In the genomic region with DNA sequence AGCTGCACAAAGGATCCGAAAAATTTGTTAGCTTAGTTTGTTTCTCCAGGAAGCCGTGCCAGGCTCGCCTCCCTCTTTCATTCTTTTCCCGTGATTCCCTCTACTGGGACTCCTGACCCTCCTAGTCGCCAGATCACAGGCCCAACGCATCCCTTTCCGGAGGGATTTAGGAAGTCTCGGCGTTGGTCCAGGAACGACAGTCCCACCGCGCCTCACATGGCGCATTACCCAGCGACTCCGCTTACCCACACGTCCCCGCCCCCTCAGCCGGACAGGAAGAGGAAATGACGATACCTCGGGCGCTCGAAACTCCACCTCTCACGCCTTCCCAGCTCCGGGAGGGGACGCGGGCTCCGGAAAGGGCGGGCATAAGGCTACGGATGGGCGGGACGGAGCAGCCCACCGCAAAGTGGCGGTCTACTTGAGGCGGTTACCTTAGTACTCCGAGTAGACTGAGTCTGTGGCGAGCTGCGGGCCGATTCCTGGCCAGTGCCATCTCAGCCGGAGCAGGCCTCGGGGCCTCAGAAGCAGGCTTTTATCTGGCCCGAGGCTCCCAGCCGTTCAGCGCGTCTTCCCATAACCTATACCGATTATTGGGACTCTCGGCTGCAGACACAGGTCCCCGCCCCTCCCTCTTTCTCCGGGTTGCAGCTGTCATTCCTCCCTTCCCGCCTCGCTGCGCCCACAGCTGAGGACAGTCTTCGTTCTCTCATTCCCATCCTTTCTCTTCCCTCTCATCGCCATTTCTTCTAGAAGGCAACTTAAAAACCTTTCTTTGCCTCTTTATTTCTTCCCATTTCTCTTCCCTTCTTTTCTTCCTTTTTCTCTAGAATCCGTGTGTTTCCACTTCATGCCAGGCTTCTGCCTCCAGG, we compare ENCODE assay signal across 8 cellular contexts. TPM values are rescaled to one million over a fixed set of nuclear protein-coding genes. Genes with fewer than 3 reads are reported as not detected.
DNase-seq lines count a peak whose midpoint lies in the region; ATAC-seq, FAIRE-seq and TF ChIP-seq lines count a peak whose summit lies in the region.

Gene CCDC15 (plus strand): TSS at position 450 of the 872 bp plus-strand sequence. CDS start 531 bp downstream, outside the sequence.

- DNase-seq in NCI-H526 treated with DMSO at 0.1 percent for 48 hours (lab: John Stamatoyannopoulos, UW) (peak; percentile 100), dorsolateral prefrontal cortex (peak; percentile 95 to 99 (median 98)), HepG2 (ENCODE audit: low spot score) (peak; percentile 96)
- DNase-seq in activated CD4-positive, alpha-beta T cell treated with anti-CD3 and anti-CD28 coated beads, Interleukin-2, amount 50 U/mL, for 1 hour = peak; percentile 94
- peak; percentile 96 for DNase-seq in stimulated activated CD4-positive, alpha-beta T cell treated with anti-CD3 and anti-CD28 coated beads, Interleukin-4, amount 100 ng/mL, for 1 hour

- in situ Hi-C loops in HepG2 (cut with HindIII; ENCODE audit: extremely low pct_ligation_motif_present, low pct_unique_long_range_greater_than_20kb) = loop anchor here (5.0 to 10.0 kb wide), 2 partner anchors 77 to 391 kb away; no protein-coding TSS in a partner anchor

- H3K27ac ChIP-seq in BLaER1 treated with 17β-estradiol and CSF1 and Interleukin-3, amounts not matched to agents 10 nM and 100 nM = peak within 1 kb of the TSS; percentile 52 to 91 (median 83); a peak in 21 of 22 replicates
- H3K27ac ChIP-seq in dorsolateral prefrontal cortex = peak within 1 kb of the TSS; percentile 32 to 94 (median 85)
- H3K27ac ChIP-seq in HepG2 (ENCODE audit: extremely low read length, insufficient read depth, low read length) = peak within 1 kb of the TSS; percentile 78

- TF ChIP-seq RAD21 in HepG2 (CRISPR knock-in tag; IDR thresholded peaks at IDR 0.05) = no peak

- peak within 1 kb of the TSS; percentile 64 to 82 (median 74) for H3K4me3 ChIP-seq in BLaER1 treated with 17β-estradiol and CSF1 and Interleukin-3, amounts not matched to agents 10 nM and 100 nM
- H3K4me3 ChIP-seq in dorsolateral prefrontal cortex (peak within 1 kb of the TSS; percentile 59 to 99 (median 79)), HepG2 (replicated peaks in 1 of 3; ENCODE audit: insufficient read depth in 1 of 3, low read depth in 2 of 3, low read length in 3 of 3) (peak within 1 kb of the TSS; percentile 76 to 83 (median 79))

- H3K9ac ChIP-seq in BLaER1 treated with 17β-estradiol and CSF1 and Interleukin-3, amounts not matched to agents 10 nM and 100 nM = peak within 1 kb of the TSS; percentile 76 to 85 (median 82)
- H3K9ac ChIP-seq in HepG2 (ENCODE audit: insufficient read depth, low read depth, low read length) = peak within 1 kb of the TSS; percentile 81

- ATAC-seq in GM19328 (IDR thresholded peaks at IDR 0.05; ENCODE audit: unreplicated experiment) (peak; percentile 100), HG03469 (IDR thresholded peaks at IDR 0.05; ENCODE audit: unreplicated experiment) (peak; percentile 91), HepG2 (peak; percentile 100)

- TSS peak; percentile 99 for BruUV-seq in HepG2 (replicated peaks; lab: Mats Ljungman, UMichigan)

- peaks cover 0 to 8% (median 5%) of the 10 kb centered on the region in 11 experiments; a peak in 8 of 22 replicates for H3K9me3 ChIP-seq in BLaER1 treated with 17β-estradiol and CSF1 and Interleukin-3, amounts not matched to agents 10 nM and 100 nM (replicated peaks in 1 of 11)
- no peaks in the 10 kb centered on the region for H3K9me3 ChIP-seq in HepG2 (ENCODE audit: low read length)

- peaks cover 9 to 18% (median 11%) of the 10 kb centered on the region in 10 experiments for H3K4me1 ChIP-seq in BLaER1 treated with 17β-estradiol and CSF1 and Interleukin-3, amounts not matched to agents 10 nM and 100 nM
- H3K4me1 ChIP-seq in HepG2 (ENCODE audit: insufficient read depth, low read length) = peaks cover 25% of the 10 kb centered on the region

- FAIRE-seq in HepG2 (lab: Jason Lieb, UNC) = peak; percentile 89

- H3K27me3 ChIP-seq in BLaER1 treated with 17β-estradiol and CSF1 and Interleukin-3, amounts not matched to agents 10 nM and 100 nM = no peaks in the 10 kb centered on the region
- H3K27me3 ChIP-seq in dorsolateral prefrontal cortex (no peaks in the 10 kb centered on the region), HepG2 (ENCODE audit: control insufficient read depth in 1 of 2, insufficient read depth in 2 of 2, low read length in 2 of 2) (no peaks in the 10 kb centered on the region; a peak in 2 of 5 replicates)

- TF ChIP-seq POLR2A in HepG2 (IDR thresholded peaks at IDR 0.05; ENCODE audit: insufficient read depth in 1 of 2, low read depth in 2 of 2, low read length in 2 of 2) = peak; percentile 85 to 93

- TF ChIP-seq CTCF in dorsolateral prefrontal cortex (IDR thresholded peaks at IDR 0.05 in 54 of 56, conservative IDR thresholded peaks at IDR 0.05 in 2 of 56; ENCODE audit: low read depth in 1 of 56, partially characterized antibody in 56 of 56) (peak in 36 of 56 donors; percentile 7 to 60 (median 38)), HepG2 (CRISPR knock-in tag; IDR thresholded peaks at IDR 0.05) (peak; percentile 49)

- H3K4me2 ChIP-seq in BLaER1 treated with 17β-estradiol and CSF1 and Interleukin-3, amounts not matched to agents 10 nM and 100 nM = peak within 1 kb of the TSS; percentile 78 to 95 (median 89)
- peak within 1 kb of the TSS; percentile 83 for H3K4me2 ChIP-seq in HepG2 (ENCODE audit: low read depth, low read length)

- H3K36me3 ChIP-seq in BLaER1 treated with 17β-estradiol and CSF1 and Interleukin-3, amounts not matched to agents 10 nM and 100 nM = no peaks in the 10 kb centered on the region
- no peaks in the 10 kb centered on the region for H3K36me3 ChIP-seq in HepG2 (replicated peaks in 1 of 2; ENCODE audit: control insufficient read depth in 1 of 2, insufficient read depth in 2 of 2, low read length in 2 of 2)

- WGBS in HepG2 (ENCODE audit: low lambda C conversion rate) = under 1% methylated on average over 34 of the region's 54 CpGs

- CTCF ChIA-PET in HepG2 (lab: Yijun Ruan, JAX; ENCODE audit: low intra/inter-chr PET ratio, low total read pairs) = no interaction called here

- no peaks in the 10 kb centered on the region for H4K20me1 ChIP-seq in BLaER1 treated with 17β-estradiol and CSF1 and Interleukin-3, amounts not matched to agents 10 nM and 100 nM
- no peaks in the 10 kb centered on the region for H4K20me1 ChIP-seq in HepG2 (ENCODE audit: insufficient read depth, low read length)

- no peak within 1 kb of the TSS for H2AFZ ChIP-seq in HepG2 (ENCODE audit: low read length)

- intact Hi-C loops in dorsolateral prefrontal cortex (cut with DNase I) (loop anchor here (5.0 to 10.0 kb wide), 9 partner anchors 149 to 933 kb away; partner anchors contain the start of genes TMEM218 (in 2 of the 2), FEZ1 (in 1 of the 2), HYLS1 (in 1 of the 2) and MSANTD2 (in 1 of the 2)), HepG2 (cut with micrococcal nuclease; ENCODE audit: unreplicated experiment) (no loop called here)

- TF ChIP-seq EP300 in HepG2 (IDR thresholded peaks at IDR 0.05; ENCODE audit: low read depth in 2 of 2, low read length in 2 of 2) (no peak), HepG2 (CRISPR knock-in tag; IDR thresholded peaks at IDR 0.05; ENCODE audit: borderline replicate concordance) (no peak; the same call in 1 of the 2 replicates)

- POLR2A ChIA-PET in HepG2 (lab: Yijun Ruan, JAX) = interaction anchor here (0.6 to 5.5 kb wide), 14 partner anchors 11 to 616 kb away, joined by 3 to 61 read pairs (median 4); partner anchors contain the start of genes EI24, HEPACAM and TMEM218

- no peaks in the 10 kb centered on the region for H3K79me2 ChIP-seq in HepG2 (ENCODE audit: insufficient read depth, low read length)

TF ChIP-seq in HepG2, 621 proteins besides CTCF, POLR2A, EP300 and RAD21 (continues in another document):
- TF ChIP-seq MAF1 (CRISPR knock-in tag; IDR thresholded peaks at IDR 0.05; ENCODE audit: borderline replicate concordance) (no peak), DR1 (CRISPR knock-in tag; IDR thresholded peaks at IDR 0.05) (peak; percentile 81), PITX1 (CRISPR knock-in tag; IDR thresholded peaks at IDR 0.05) (peak; percentile 75; the same call in 1 of the 2 replicates), LCORL (IDR thresholded peaks at IDR 0.05) (no peak), LCORL (CRISPR knock-in tag; IDR thresholded peaks at IDR 0.05) (peak; percentile 83), TFDP2 (CRISPR knock-in tag; IDR thresholded peaks at IDR 0.05) (peak; percentile 97)

RNA-seq across cellular contexts. Expression of gene CCDC15, which starts in this region (rescaled TPM):
- 1 to 10 TPM in 92 of 120 experiments, under 1 TPM in 28; 0.52 to 3.4 (median 1.4) TPM for total RNA-seq in dorsolateral prefrontal cortex
- total RNA-seq in HepG2 (2016; rRNA removed; fragmentation: Illumina TruSeq; extraction: Trizol) = 4.6 and 6.5 TPM in 2 replicates
- total RNA-seq in HepG2 (2016; cell fraction: cytosol; rRNA removed; fragmentation: Illumina TruSeq; extraction: Trizol; ENCODE audit: low read depth) = 3.4 and 5.0 TPM in 2 replicates
- 4.3 and 5.4 TPM in 2 replicates for total RNA-seq in HepG2 (2016; cell fraction: insoluble cytoplasmic fraction; rRNA removed; fragmentation: Illumina TruSeq; extraction: Trizol)
- 2.5 and 3.6 TPM in 2 replicates for total RNA-seq in HepG2 (2016; cell fraction: membrane; rRNA removed; fragmentation: Illumina TruSeq; extraction: Trizol)
- total RNA-seq in HepG2 (2016; cell fraction: nucleus; rRNA removed; fragmentation: Illumina TruSeq; extraction: Trizol) = 9.8 and 10.9 TPM in 2 replicates
- 1.2 and 2.2 TPM in 2 replicates for polyA plus RNA-seq in HepG2 (2011; rRNA removed)
- 0.63 and 0.85 TPM in 2 replicates for polyA plus RNA-seq in HepG2 (2011; cell fraction: cytosol; rRNA removed)
- 1.5 and 2.5 TPM in 2 replicates for polyA plus RNA-seq in HepG2 (2011; cell fraction: nucleus; rRNA removed)
- polyA plus RNA-seq in HepG2 (2012) = 0.69 and 1.7 TPM in 2 replicates
- 0.19 and 0.21 TPM in 2 replicates for polyA plus RNA-seq in HepG2 (2016; cell fraction: cytosol; fragmentation: Illumina TruSeq; extraction: Trizol; ENCODE audit: low read depth)
- 3.6 and 4.3 TPM in 2 replicates for polyA plus RNA-seq in HepG2 (2016; cell fraction: insoluble cytoplasmic fraction; fragmentation: Illumina TruSeq; extraction: Trizol; ENCODE audit: low read depth)
- 0.18 and 0.38 TPM in 2 replicates for polyA plus RNA-seq in HepG2 (2016; cell fraction: membrane; fragmentation: Illumina TruSeq; extraction: Trizol; ENCODE audit: low read depth)
- 4.4 and 5.8 TPM in 2 replicates for polyA plus RNA-seq in HepG2 (2016; cell fraction: nucleus; fragmentation: Illumina TruSeq; extraction: Trizol; ENCODE audit: insufficient read depth, low read depth)
- 1.2 TPM in 1 of 2 replicates, not detected in the other for polyA minus RNA-seq in HepG2 (2011; rRNA and poly(A)+ RNA removed; ENCODE audit: low replicate concordance)
- 1.6 and 2.1 TPM in 2 replicates for polyA minus RNA-seq in HepG2 (2011; cell fraction: cytosol; rRNA and poly(A)+ RNA removed)
- polyA minus RNA-seq in HepG2 (2011; cell fraction: nucleus; rRNA and poly(A)+ RNA removed) = 11.4 and 20.6 TPM in 2 replicates

Comparison
In these comparisons a context has a peak if more than half of its experiments do, and no peak if none do; other contexts are left out.
1. Peak in every context shown above with its lines: DNase-seq, ATAC-seq, H3K4me3 ChIP-seq and H3K27ac ChIP-seq.